Comparison of ENCODE assay signal across 8 cellular contexts in genomic region chr4:84967292-84967651, GRCh38. TPM values are rescaled to one million over a fixed set of nuclear protein-coding genes. Genes with fewer than 3 reads are reported as not detected.
DNase-seq lines count a peak whose midpoint lies in the region; ATAC-seq and TF ChIP-seq lines count a peak whose summit lies in the region.

No MANE protein-coding gene starts in this region.

- ATAC-seq in HG02588 (IDR thresholded peaks at IDR 0.05; ENCODE audit: unreplicated experiment), result no peak
- ATAC-seq in HG03108 (IDR thresholded peaks at IDR 0.05; ENCODE audit: unreplicated experiment), result no peak

- intact Hi-C loops in ascending aorta (cut with DNase I) (loop anchor here (5.0 kb wide), 1 partner anchor 155 kb away; no protein-coding TSS in a partner anchor), spleen (cut with DNase I; ENCODE audit: low total_unique reads) (no loop called here)

- H3K4me1 ChIP-seq in HUES64 (ENCODE audit: insufficient read depth, low read length) (peaks cover 28% of the 10 kb centered on the region), ascending aorta (peaks cover 0 to 28% of the 10 kb centered on the region in 2 donors), spleen (peaks cover 3 to 64% (median 23%) of the 10 kb centered on the region in 6 donors)

- H3K9me3 ChIP-seq in HUES64 (ENCODE audit: insufficient read depth, low read depth, low read length) (no peaks in the 10 kb centered on the region), ascending aorta (no peaks in the 10 kb centered on the region), spleen (no peaks in the 10 kb centered on the region)

- H3K27ac Mint-ChIP-seq in immature natural killer cell, result no peak overlapping the region

- peak overlapping the region; percentile 85 for H3K4me3 ChIP-seq in HUES64 (ENCODE audit: low read length)
- peak overlapping the region; percentile 85 to 87 for H3K4me3 ChIP-seq in ascending aorta
- peak overlapping the region; percentile 50 to 85 (median 68) for H3K4me3 ChIP-seq in spleen

- 3% methylated on average over 3 of the region's 4 CpGs for WGBS in HUES64
- 6 to 16% (median 9%) methylated on average over 4 of the region's 4 CpGs for WGBS in spleen, 5 donors

- TF ChIP-seq CTCF in ascending aorta (IDR thresholded peaks at IDR 0.05) (no peak), spleen (IDR thresholded peaks at IDR 0.05 in 8 of 11, conservative IDR thresholded peaks at IDR 0.05 in 3 of 11) (no peak)

- peaks cover 11 to 17% (median 12%) of the 10 kb centered on the region in 3 donors for H3K27me3 Mint-ChIP-seq in immature natural killer cell (ENCODE audit: low read depth in 3 of 3)

- peak overlapping the region in 4 of 5 donors; percentile 15 to 44 (median 32) for H3K4me3 Mint-ChIP-seq in immature natural killer cell

- peaks cover 3 to 26% (median 9%) of the 10 kb centered on the region in 6 donors for H3K9me3 Mint-ChIP-seq in immature natural killer cell

- H3K27ac ChIP-seq in HUES64 (ENCODE audit: low read depth, low read length), result peak overlapping the region; percentile 8; the same call in 1 of the 2 replicates
- H3K27ac ChIP-seq in ascending aorta, result peak overlapping the region; percentile 91 to 95
- H3K27ac ChIP-seq in spleen, result peak overlapping the region; percentile 54 to 98 (median 93)

- H3K36me3 Mint-ChIP-seq in immature natural killer cell, result peaks cover 0 to 4% (median 0%) of the 10 kb centered on the region in 3 donors

- no peaks in the 10 kb centered on the region for H3K4me1 Mint-ChIP-seq in immature natural killer cell

- H3K27me3 ChIP-seq in HUES64 (ENCODE audit: insufficient read depth, low read length) (no peaks in the 10 kb centered on the region), ascending aorta (no peaks in the 10 kb centered on the region), spleen (replicated peaks in 1 of 7) (peaks cover 0 to 41% (median 7%) of the 10 kb centered on the region in 7 donors)

- TF ChIP-seq POLR2A in spleen (IDR thresholded peaks at IDR 0.05), result no peak

- in situ Hi-C loops in KBM-7 (cut with MboI; ENCODE audit: low pct_unique_long_range_greater_than_20kb, low sequenced_read_pairs), result loop anchor here (25.0 kb wide), 1 partner anchor 230 kb away; no protein-coding TSS in a partner anchor

- DNase-seq in ascending aorta (ENCODE audit: low spot score in 2 of 2), result no peak
- DNase-seq in immature natural killer cell, result no peak
- no peak for DNase-seq in spleen
- DNase-seq in NCI-H128 (lab: John Stamatoyannopoulos, UW; ENCODE audit: unreplicated experiment), result no peak
- DNase-seq in KBM-7, result no peak

- peak overlapping the region; percentile 94 for H3K9ac ChIP-seq in HUES64 (ENCODE audit: low read depth, low read length)

- H3K36me3 ChIP-seq in HUES64 (ENCODE audit: insufficient read depth, low read length) (no peaks in the 10 kb centered on the region; the same call in 1 of the 2 replicates), ascending aorta (no peaks in the 10 kb centered on the region), spleen (no peaks in the 10 kb centered on the region)

RNA-seq across cellular contexts. Expression of gene WDFY3, which starts 0.8 kb away (rescaled TPM):
- polyA plus RNA-seq in HUES64 (2013, experiment 1 of 2), result 18.4 TPM
- polyA plus RNA-seq in HUES64 (2013, experiment 2 of 2), result 18.3 TPM
- total RNA-seq in ascending aorta (30.2 TPM), spleen (100 to 1,000 TPM; 116 to 208 (median 135) TPM)
- polyA plus RNA-seq in immature natural killer cell (under 1 TPM in 1 of 3 donors, not detected in 2; 0.02 TPM), spleen (1 to 10 TPM; 1.6 to 3.7 (median 1.9) TPM)

Comparison
In these comparisons a context has a peak if more than half of its experiments do, and no peak if none do; other contexts are left out.
1. H3K27ac ChIP-seq: peak in every context shown above with its lines; median percentile 93 in ascending aorta; 93 in spleen; 8 in HUES64.